In the genomic region with DNA sequence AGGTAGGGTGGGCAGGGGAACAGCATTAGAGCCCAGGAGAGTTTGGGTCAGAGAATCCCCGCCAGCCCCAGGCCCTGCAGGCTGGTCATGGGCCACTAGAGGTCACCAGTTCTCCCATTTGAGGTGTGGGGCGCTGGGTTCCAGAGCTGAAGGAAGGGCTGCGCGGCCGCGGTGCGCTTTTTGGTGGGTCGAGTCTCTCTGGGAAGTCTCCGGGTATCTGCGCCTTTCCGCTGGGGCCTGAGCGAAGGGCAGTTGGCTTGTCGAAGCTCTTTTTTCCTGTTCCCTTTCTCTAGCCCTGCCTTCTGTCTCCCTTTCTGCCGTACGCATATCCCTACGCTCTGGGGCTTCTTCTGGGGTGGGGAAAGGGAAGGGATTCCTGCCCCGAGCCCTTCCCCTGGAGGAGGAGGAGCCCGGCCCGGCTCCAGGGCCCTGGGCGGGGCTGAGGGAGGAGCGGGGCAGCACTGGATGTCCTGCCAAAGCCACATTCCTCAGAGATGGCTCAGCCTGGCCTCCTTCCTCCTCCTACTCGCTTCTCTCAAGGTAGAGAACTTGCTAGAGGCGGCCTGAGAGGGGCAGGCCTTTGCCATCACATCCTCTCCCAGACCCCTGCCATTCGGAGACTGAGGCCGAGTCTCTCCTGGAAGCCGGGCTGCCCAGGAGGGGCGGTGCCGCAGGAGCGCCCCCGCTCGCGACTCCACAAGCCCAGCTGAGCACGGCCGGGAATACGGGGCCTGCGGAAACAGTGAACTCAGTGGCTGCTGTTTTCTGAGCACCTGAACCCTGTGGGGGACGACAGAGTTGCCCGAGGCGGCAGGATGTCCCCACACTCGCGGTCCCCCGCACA, we compare ENCODE assay signal across 1 cellular context.
TF ChIP-seq lines count a peak whose summit lies in the region.

No MANE protein-coding gene starts in this region.

TF ChIP-seq in HepG2, 621 proteins besides CTCF, POLR2A, EP300 and RAD21 (continued from another document and continues in another):
- TF ChIP-seq, protein P1, sequence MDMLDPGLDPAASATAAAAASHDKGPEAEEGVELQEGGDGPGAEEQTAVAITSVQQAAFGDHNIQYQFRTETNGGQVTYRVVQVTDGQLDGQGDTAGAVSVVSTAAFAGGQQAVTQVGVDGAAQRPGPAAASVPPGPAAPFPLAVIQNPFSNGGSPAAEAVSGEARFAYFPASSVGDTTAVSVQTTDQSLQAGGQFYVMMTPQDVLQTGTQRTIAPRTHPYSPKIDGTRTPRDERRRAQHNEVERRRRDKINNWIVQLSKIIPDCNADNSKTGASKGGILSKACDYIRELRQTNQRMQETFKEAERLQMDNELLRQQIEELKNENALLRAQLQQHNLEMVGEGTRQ (IDR thresholded peaks at IDR 0.05; ENCODE audit: low read depth, low read length): no peak
- TF ChIP-seq, protein P1 (CRISPR knock-in tag; IDR thresholded peaks at IDR 0.05; ENCODE audit: borderline replicate concordance): no peak; the same call in 1 of the 2 replicates
- no peak; the same call in 1 of the 2 replicates for TF ChIP-seq KDM5B (CRISPR knock-in tag; IDR thresholded peaks at IDR 0.05; ENCODE audit: borderline replicate concordance)
- TF ChIP-seq PHF20 (CRISPR knock-in tag; IDR thresholded peaks at IDR 0.05): no peak
- no peak for TF ChIP-seq PCBP1 (IDR thresholded peaks at IDR 0.05; ENCODE audit: borderline replicate concordance, low read depth, low read length)
- no peak for TF ChIP-seq ZNF780A (CRISPR knock-in tag; IDR thresholded peaks at IDR 0.05)
- TF ChIP-seq ZNF451 (CRISPR knock-in tag; IDR thresholded peaks at IDR 0.05): no peak
- no peak for TF ChIP-seq THYN1 (CRISPR knock-in tag; IDR thresholded peaks at IDR 0.05; ENCODE audit: borderline replicate concordance, low read depth)
- no peak for TF ChIP-seq SIN3B (IDR thresholded peaks at IDR 0.05; ENCODE audit: low read length)
- TF ChIP-seq, protein P2, sequence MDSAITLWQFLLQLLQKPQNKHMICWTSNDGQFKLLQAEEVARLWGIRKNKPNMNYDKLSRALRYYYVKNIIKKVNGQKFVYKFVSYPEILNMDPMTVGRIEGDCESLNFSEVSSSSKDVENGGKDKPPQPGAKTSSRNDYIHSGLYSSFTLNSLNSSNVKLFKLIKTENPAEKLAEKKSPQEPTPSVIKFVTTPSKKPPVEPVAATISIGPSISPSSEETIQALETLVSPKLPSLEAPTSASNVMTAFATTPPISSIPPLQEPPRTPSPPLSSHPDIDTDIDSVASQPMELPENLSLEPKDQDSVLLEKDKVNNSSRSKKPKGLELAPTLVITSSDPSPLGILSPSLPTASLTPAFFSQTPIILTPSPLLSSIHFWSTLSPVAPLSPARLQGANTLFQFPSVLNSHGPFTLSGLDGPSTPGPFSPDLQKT (CRISPR knock-in tag; IDR thresholded peaks at IDR 0.05; ENCODE audit: borderline replicate concordance): no peak
- TF ChIP-seq TEAD3 (CRISPR knock-in tag; optimal IDR thresholded peaks at IDR 0.05; ENCODE audit: borderline replicate concordance): peak; percentile 71
- 0 out of 2 replicates have a peak, but pooled peaks have one; percentile 48 for TF ChIP-seq ZNF329 (CRISPR knock-in tag; IDR thresholded peaks at IDR 0.05; ENCODE audit: low read depth)
- no peak for TF ChIP-seq ZNF558 (CRISPR knock-in tag; IDR thresholded peaks at IDR 0.05; ENCODE audit: borderline replicate concordance)
- TF ChIP-seq MYC (CRISPR knock-in tag; IDR thresholded peaks at IDR 0.05; ENCODE audit: borderline replicate concordance): no peak
- TF ChIP-seq, protein P3, sequence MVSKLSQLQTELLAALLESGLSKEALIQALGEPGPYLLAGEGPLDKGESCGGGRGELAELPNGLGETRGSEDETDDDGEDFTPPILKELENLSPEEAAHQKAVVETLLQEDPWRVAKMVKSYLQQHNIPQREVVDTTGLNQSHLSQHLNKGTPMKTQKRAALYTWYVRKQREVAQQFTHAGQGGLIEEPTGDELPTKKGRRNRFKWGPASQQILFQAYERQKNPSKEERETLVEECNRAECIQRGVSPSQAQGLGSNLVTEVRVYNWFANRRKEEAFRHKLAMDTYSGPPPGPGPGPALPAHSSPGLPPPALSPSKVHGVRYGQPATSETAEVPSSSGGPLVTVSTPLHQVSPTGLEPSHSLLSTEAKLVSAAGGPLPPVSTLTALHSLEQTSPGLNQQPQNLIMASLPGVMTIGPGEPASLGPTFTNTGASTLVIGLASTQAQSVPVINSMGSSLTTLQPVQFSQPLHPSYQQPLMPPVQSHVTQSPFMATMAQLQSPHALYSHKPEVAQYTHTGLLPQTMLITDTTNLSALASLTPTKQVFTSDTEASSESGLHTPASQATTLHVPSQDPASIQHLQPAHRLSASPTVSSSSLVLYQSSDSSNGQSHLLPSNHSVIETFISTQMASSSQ (IDR thresholded peaks at IDR 0.05; ENCODE audit: low read depth): no peak
- TF ChIP-seq, protein P3 (CRISPR knock-in tag; IDR thresholded peaks at IDR 0.05; ENCODE audit: borderline replicate concordance): 0 out of 2 replicates have a peak, but pooled peaks have one; percentile 32
- TF ChIP-seq FOSL2 (CRISPR knock-in tag; IDR thresholded peaks at IDR 0.05): peak; percentile 92
- TF ChIP-seq ZNF878 (CRISPR knock-in tag; IDR thresholded peaks at IDR 0.05): no peak
- TF ChIP-seq SIX4 (CRISPR knock-in tag; IDR thresholded peaks at IDR 0.05): no peak
- no peak for TF ChIP-seq ZFP37 (CRISPR knock-in tag; IDR thresholded peaks at IDR 0.05; ENCODE audit: borderline replicate concordance)
- TF ChIP-seq ZNF839 (CRISPR knock-in tag; IDR thresholded peaks at IDR 0.05; ENCODE audit: borderline replicate concordance): no peak
- TF ChIP-seq SOX6 (IDR thresholded peaks at IDR 0.05): no peak
- 0 out of 2 replicates have a peak, but pooled peaks have one; percentile 35 for TF ChIP-seq SOX6 (CRISPR knock-in tag; IDR thresholded peaks at IDR 0.05)
- TF ChIP-seq ADNP (CRISPR knock-in tag; IDR thresholded peaks at IDR 0.05): no peak
- no peak for TF ChIP-seq KAT7 (CRISPR knock-in tag; IDR thresholded peaks at IDR 0.05; ENCODE audit: borderline replicate concordance)
- TF ChIP-seq IRX3 (CRISPR knock-in tag; IDR thresholded peaks at IDR 0.05; ENCODE audit: borderline replicate concordance, low read depth): no peak
- TF ChIP-seq ZNF12 (CRISPR knock-in tag; IDR thresholded peaks at IDR 0.05): no peak
- TF ChIP-seq PLRG1 (conservative IDR thresholded peaks at IDR 0.05): no peak
- TF ChIP-seq, protein P4, sequence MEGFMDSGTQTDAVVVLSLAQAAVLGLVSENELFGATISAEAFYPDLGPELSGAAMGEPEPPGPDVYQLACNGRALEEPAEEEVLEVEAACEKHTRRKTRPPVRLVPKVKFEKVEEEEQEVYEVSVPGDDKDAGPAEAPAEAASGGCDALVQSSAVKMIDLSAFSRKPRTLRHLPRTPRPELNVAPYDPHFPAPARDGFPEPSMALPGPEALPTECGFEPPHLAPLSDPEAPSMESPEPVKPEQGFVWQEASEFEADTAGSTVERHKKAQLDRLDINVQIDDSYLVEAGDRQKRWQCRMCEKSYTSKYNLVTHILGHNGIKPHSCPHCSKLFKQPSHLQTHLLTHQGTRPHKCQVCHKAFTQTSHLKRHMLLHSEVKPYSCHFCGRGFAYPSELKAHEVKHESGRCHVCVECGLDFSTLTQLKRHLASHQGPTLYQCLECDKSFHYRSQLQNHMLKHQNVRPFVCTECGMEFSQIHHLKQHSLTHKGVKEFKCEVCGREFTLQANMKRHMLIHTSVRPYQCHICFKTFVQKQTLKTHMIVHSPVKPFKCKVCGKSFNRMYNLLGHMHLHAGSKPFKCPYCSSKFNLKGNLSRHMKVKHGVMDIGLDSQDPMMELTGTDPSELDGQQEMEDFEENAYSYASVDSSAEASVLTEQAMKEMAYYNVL (CRISPR knock-in tag; IDR thresholded peaks at IDR 0.05; ENCODE audit: borderline replicate concordance): peak; percentile 14; the same call in 1 of the 2 replicates
- TF ChIP-seq MED1 (CRISPR knock-in tag; IDR thresholded peaks at IDR 0.05): no peak
- no peak for TF ChIP-seq GLI4 (CRISPR knock-in tag; IDR thresholded peaks at IDR 0.05; ENCODE audit: borderline replicate concordance)
- no peak for TF ChIP-seq RFX1 (IDR thresholded peaks at IDR 0.05)
- TF ChIP-seq NPAS2 (CRISPR knock-in tag; IDR thresholded peaks at IDR 0.05; ENCODE audit: borderline replicate concordance): no peak
- TF ChIP-seq, protein P5, sequence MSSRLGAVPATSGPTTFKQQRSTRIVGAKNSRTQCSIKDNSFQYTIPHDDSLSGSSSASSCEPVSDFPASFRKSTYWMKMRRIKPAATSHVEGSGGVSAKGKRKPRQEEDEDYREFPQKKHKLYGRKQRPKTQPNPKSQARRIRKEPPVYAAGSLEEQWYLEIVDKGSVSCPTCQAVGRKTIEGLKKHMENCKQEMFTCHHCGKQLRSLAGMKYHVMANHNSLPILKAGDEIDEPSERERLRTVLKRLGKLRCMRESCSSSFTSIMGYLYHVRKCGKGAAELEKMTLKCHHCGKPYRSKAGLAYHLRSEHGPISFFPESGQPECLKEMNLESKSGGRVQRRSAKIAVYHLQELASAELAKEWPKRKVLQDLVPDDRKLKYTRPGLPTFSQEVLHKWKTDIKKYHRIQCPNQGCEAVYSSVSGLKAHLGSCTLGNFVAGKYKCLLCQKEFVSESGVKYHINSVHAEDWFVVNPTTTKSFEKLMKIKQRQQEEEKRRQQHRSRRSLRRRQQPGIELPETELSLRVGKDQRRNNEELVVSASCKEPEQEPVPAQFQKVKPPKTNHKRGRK (CRISPR knock-in tag; IDR thresholded peaks at IDR 0.05): no peak
- no peak for TF ChIP-seq KLF9 (CRISPR knock-in tag; IDR thresholded peaks at IDR 0.05; ENCODE audit: low read depth)
- TF ChIP-seq, protein P6, sequence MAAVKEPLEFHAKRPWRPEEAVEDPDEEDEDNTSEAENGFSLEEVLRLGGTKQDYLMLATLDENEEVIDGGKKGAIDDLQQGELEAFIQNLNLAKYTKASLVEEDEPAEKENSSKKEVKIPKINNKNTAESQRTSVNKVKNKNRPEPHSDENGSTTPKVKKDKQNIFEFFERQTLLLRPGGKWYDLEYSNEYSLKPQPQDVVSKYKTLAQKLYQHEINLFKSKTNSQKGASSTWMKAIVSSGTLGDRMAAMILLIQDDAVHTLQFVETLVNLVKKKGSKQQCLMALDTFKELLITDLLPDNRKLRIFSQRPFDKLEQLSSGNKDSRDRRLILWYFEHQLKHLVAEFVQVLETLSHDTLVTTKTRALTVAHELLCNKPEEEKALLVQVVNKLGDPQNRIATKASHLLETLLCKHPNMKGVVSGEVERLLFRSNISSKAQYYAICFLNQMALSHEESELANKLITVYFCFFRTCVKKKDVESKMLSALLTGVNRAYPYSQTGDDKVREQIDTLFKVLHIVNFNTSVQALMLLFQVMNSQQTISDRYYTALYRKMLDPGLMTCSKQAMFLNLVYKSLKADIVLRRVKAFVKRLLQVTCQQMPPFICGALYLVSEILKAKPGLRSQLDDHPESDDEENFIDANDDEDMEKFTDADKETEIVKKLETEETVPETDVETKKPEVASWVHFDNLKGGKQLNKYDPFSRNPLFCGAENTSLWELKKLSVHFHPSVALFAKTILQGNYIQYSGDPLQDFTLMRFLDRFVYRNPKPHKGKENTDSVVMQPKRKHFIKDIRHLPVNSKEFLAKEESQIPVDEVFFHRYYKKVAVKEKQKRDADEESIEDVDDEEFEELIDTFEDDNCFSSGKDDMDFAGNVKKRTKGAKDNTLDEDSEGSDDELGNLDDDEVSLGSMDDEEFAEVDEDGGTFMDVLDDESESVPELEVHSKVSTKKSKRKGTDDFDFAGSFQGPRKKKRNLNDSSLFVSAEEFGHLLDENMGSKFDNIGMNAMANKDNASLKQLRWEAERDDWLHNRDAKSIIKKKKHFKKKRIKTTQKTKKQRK (IDR thresholded peaks at IDR 0.05; ENCODE audit: low read length): no peak
- TF ChIP-seq ZNF552 (CRISPR knock-in tag; IDR thresholded peaks at IDR 0.05; ENCODE audit: borderline replicate concordance): no peak
- no peak for TF ChIP-seq KDM1A (CRISPR knock-in tag; IDR thresholded peaks at IDR 0.05)
- TF ChIP-seq MXD4 (CRISPR knock-in tag; IDR thresholded peaks at IDR 0.05): no peak
- 0 out of 2 replicates have a peak, but pooled peaks have one; percentile 42 for TF ChIP-seq ZNF891 (CRISPR knock-in tag; IDR thresholded peaks at IDR 0.05)
- no peak for TF ChIP-seq ZNF724P (CRISPR knock-in tag; IDR thresholded peaks at IDR 0.05; ENCODE audit: borderline replicate concordance)
- no peak for TF ChIP-seq ZNF431 (CRISPR knock-in tag; IDR thresholded peaks at IDR 0.05; ENCODE audit: borderline replicate concordance, low read depth)
- TF ChIP-seq, protein P7, sequence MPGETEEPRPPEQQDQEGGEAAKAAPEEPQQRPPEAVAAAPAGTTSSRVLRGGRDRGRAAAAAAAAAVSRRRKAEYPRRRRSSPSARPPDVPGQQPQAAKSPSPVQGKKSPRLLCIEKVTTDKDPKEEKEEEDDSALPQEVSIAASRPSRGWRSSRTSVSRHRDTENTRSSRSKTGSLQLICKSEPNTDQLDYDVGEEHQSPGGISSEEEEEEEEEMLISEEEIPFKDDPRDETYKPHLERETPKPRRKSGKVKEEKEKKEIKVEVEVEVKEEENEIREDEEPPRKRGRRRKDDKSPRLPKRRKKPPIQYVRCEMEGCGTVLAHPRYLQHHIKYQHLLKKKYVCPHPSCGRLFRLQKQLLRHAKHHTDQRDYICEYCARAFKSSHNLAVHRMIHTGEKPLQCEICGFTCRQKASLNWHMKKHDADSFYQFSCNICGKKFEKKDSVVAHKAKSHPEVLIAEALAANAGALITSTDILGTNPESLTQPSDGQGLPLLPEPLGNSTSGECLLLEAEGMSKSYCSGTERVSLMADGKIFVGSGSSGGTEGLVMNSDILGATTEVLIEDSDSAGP (CRISPR knock-in tag; IDR thresholded peaks at IDR 0.05; ENCODE audit: borderline replicate concordance): peak; percentile 66; the same call in 1 of the 2 replicates
- no peak for TF ChIP-seq ZNF296 (CRISPR knock-in tag; conservative IDR thresholded peaks at IDR 0.05)
- TF ChIP-seq SIN3A (IDR thresholded peaks at IDR 0.05; ENCODE audit: borderline replicate concordance, low read depth, low read length): peak; percentile 36; the same call in 1 of the 2 replicates
- no peak for TF ChIP-seq ZNF572 (CRISPR knock-in tag; IDR thresholded peaks at IDR 0.05)
- TF ChIP-seq, protein P8, sequence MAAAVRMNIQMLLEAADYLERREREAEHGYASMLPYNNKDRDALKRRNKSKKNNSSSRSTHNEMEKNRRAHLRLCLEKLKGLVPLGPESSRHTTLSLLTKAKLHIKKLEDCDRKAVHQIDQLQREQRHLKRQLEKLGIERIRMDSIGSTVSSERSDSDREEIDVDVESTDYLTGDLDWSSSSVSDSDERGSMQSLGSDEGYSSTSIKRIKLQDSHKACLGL (CRISPR knock-in tag; IDR thresholded peaks at IDR 0.05): peak; percentile 45; the same call in 1 of the 2 replicates
